Comparison of ENCODE assay signal across 17 cellular contexts in the genomic region with DNA sequence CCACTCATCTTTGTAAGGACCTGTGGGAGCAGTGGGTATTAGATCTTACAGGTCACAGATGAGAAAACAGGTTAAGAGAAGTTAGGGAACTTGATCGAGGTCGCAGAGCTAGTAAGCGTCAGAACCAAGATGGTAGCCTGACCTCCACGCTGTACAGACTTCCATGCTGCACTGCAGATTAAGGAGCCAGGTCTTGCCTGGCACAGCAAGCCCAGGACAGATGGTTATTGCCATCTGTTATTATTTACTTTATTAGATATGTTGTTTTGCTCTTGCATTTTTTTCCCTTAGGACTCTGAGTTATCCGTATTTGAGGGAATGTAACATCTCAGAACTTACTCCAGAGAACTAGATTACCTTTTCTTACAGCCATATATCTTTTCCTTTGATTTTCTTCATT.
DNase-seq lines count a peak whose midpoint lies in the region; ATAC-seq and TF ChIP-seq lines count a peak whose summit lies in the region.
"Had no signal": no experiment of that assay in that cellular context is flagged by ENCODE, and none has a peak within 500 bp of the region (broad histone marks: within the 10 kb centered on the region; RNA-seq: fewer than 3 reads in every experiment).

No MANE protein-coding gene starts in this region.

- H3K79me1 ChIP-seq in IMR-90 (ENCODE audit: low read depth in 1 of 2, low read length in 2 of 2) = no peaks in the 10 kb centered on the region

- no peaks in the 10 kb centered on the region for H3K27me3 ChIP-seq in IMR-90 (ENCODE audit: control insufficient read depth, insufficient read depth, low read length)
- H3K27me3 ChIP-seq in tibial nerve = no peaks in the 10 kb centered on the region
- H3K27me3 ChIP-seq: BLaER1 had no signal

- H4K8ac ChIP-seq in IMR-90 (ENCODE audit: low read depth in 2 of 2, low read length in 2 of 2) = no peak overlapping the region

- H3K4me3 ChIP-seq in IMR-90 (ENCODE audit: insufficient read depth, low read depth, low read length) = no peak overlapping the region
- no peak overlapping the region for H3K4me3 ChIP-seq in tibial nerve
- H3K4me3 ChIP-seq: BLaER1, GM12878 had no signal

- H3K36me3 ChIP-seq in IMR-90 (ENCODE audit: control insufficient read depth, insufficient read depth, low read length) = no peaks in the 10 kb centered on the region
- H3K36me3 ChIP-seq in tibial nerve = no peaks in the 10 kb centered on the region
- H3K36me3 ChIP-seq: BLaER1 had no signal

- H2BK20ac ChIP-seq in IMR-90 (ENCODE audit: low read depth, low read length) = peak overlapping the region; percentile 62

- no peak overlapping the region for H4K91ac ChIP-seq in IMR-90 (ENCODE audit: insufficient read depth, low read depth, low read length)

- TF ChIP-seq CTCF in IMR-90 (conservative IDR thresholded peaks at IDR 0.05; ENCODE audit: low read depth, low read length) (no peak), natural killer cell (IDR thresholded peaks at IDR 0.05) (no peak), tibial nerve (IDR thresholded peaks at IDR 0.05) (no peak)

- no peaks in the 10 kb centered on the region for H3K36me3 Mint-ChIP-seq in natural killer cell
- H3K36me3 Mint-ChIP-seq: CD14-positive monocyte; CD4-positive, alpha-beta memory T cell had no signal

- H3K4me2 ChIP-seq in IMR-90 (ENCODE audit: low read depth, low read length) = no peak overlapping the region
- H3K4me2 ChIP-seq: BLaER1 had no signal

- peak overlapping the region; percentile 8 for H2AFZ ChIP-seq in IMR-90 (replicated peaks; ENCODE audit: low read length, poor library complexity)

- H3K14ac ChIP-seq in IMR-90 (replicated peaks; ENCODE audit: low read depth, low read length) = no peak overlapping the region

- DNase-seq in NCI-H82 (lab: John Stamatoyannopoulos, UW) = peak; percentile 16
- no peak for DNase-seq in NCI-H82 treated with DMSO at 0.1 percent for 48 hours (lab: John Stamatoyannopoulos, UW; ENCODE audit: unreplicated experiment)
- no peak for DNase-seq in IMR-90
- peak; percentile 71 for DNase-seq in NCI-H2171 treated with DMSO at 0.1 percent for 48 hours (lab: John Stamatoyannopoulos, UW)
- DNase-seq in cerebellum (ENCODE audit: low spot score) = peak; percentile 35
- DNase-seq in SHP77 (lab: John Stamatoyannopoulos, UW) = no peak
- no peak for DNase-seq in natural killer cell
- DNase-seq in tibial nerve (ENCODE audit: low spot score in 2 of 2) = no peak
- DNase-seq: 8988T; Calu3; CD4-positive, alpha-beta memory T cell; DMS79 treated with DMSO at 0.1 percent for 48 hours; H9 had no signal

- TF ChIP-seq RAD21 in IMR-90 (IDR thresholded peaks at IDR 0.05; ENCODE audit: low read length) = no peak

- H4K5ac ChIP-seq in IMR-90 (ENCODE audit: low read depth, low read length) = peak overlapping the region; percentile 39; the same call in 1 of the 2 replicates

- H3K9me1 ChIP-seq in IMR-90 (ENCODE audit: insufficient read depth, low read length) = no peaks in the 10 kb centered on the region

- no peaks in the 10 kb centered on the region for H3K9me3 Mint-ChIP-seq in natural killer cell
- H3K9me3 Mint-ChIP-seq: H9 had no signal

- ATAC-seq in IMR-90 (ENCODE audit: low read depth) = no peak
- ATAC-seq in natural killer cell = no peak
- ATAC-seq: GM12878, HepG2 had no signal

- no peaks in the 10 kb centered on the region for H3K4me1 Mint-ChIP-seq in natural killer cell
- H3K4me1 Mint-ChIP-seq: CD14-positive monocyte had no signal

- no peak for TF ChIP-seq POLR2A in IMR-90 (IDR thresholded peaks at IDR 0.05; ENCODE audit: low read depth, low read length)
- TF ChIP-seq POLR2A in tibial nerve (IDR thresholded peaks at IDR 0.05) = no peak

- intact Hi-C loops in IMR-90 (cut with micrococcal nuclease) = no loop called here
- intact Hi-C loops in natural killer cell (cut with micrococcal nuclease) = no loop called here

- H3K9me3 ChIP-seq in IMR-90 (ENCODE audit: control insufficient read depth, insufficient read depth, low read length) (no peaks in the 10 kb centered on the region), tibial nerve (no peaks in the 10 kb centered on the region)
- H3K9me3 ChIP-seq: BLaER1 had no signal

- H3K27me3 Mint-ChIP-seq in natural killer cell (ENCODE audit: low read depth in 2 of 2) = peaks cover 0 to 3% of the 10 kb centered on the region in 2 donors

- H3K18ac ChIP-seq in IMR-90 (ENCODE audit: low read depth, low read length) = 0 out of 2 replicates have a peak overlapping the region, but pooled peaks have one; percentile 48

- H2AK9ac ChIP-seq in IMR-90 (replicated peaks; ENCODE audit: low read depth, low read length, poor library complexity) = no peak overlapping the region

- CTCF ChIA-PET in IMR-90 (lab: Yijun Ruan, JAX) = no interaction called here

- peak overlapping the region; percentile 17; the same call in 1 of the 2 replicates for H2AK5ac ChIP-seq in IMR-90 (ENCODE audit: low read depth, low read length)

- H3K27ac ChIP-seq in IMR-90 (ENCODE audit: insufficient read depth, low read length) = no peak overlapping the region
- H3K27ac ChIP-seq in tibial nerve = no peak overlapping the region
- H3K27ac ChIP-seq: BLaER1 had no signal

- POLR2A ChIA-PET in IMR-90 (lab: Charles Lee; ENCODE audit: unreplicated experiment) = no interaction called here

- no peak overlapping the region for H3K23ac ChIP-seq in IMR-90 (ENCODE audit: low read depth, low read length)

- H2BK120ac ChIP-seq in IMR-90 (ENCODE audit: low read depth, low read length) = peak overlapping the region; percentile 19; the same call in 1 of the 2 replicates

- peak overlapping the region; percentile 22 for H2BK5ac ChIP-seq in IMR-90 (ENCODE audit: low read depth, low read length, poor library complexity, severe bottlenecking)

- dilution Hi-C loops in IMR-90 (cut with HindIII; ENCODE audit: low sequenced_read_pairs, unreplicated experiment) = no loop called here

- H3K9ac ChIP-seq in IMR-90 (ENCODE audit: low read depth, low read length) = no peak overlapping the region
- H3K9ac ChIP-seq: BLaER1 had no signal

- no peaks in the 10 kb centered on the region for H4K20me1 ChIP-seq in IMR-90 (ENCODE audit: insufficient read depth, low read length)
- H4K20me1 ChIP-seq: BLaER1 had no signal

- H3K4me1 ChIP-seq in IMR-90 (ENCODE audit: control insufficient read depth, insufficient read depth, low read length) = peaks cover 3% of the 10 kb centered on the region; the same call in 1 of the 2 replicates
- no peaks in the 10 kb centered on the region for H3K4me1 ChIP-seq in tibial nerve
- H3K4me1 ChIP-seq: BLaER1 had no signal

- no TSS peak for BruUV-seq in IMR-90 (replicated peaks; lab: Mats Ljungman, UMichigan)

- in situ Hi-C loops in IMR-90 (cut with MboI; ENCODE audit: low sequenced_read_pairs) = no loop called here

- H3K4me3 Mint-ChIP-seq in natural killer cell = no peak overlapping the region
- H3K4me3 Mint-ChIP-seq: CD14-positive monocyte; CD4-positive, alpha-beta memory T cell; H9 had no signal

- H2BK15ac ChIP-seq in IMR-90 (ENCODE audit: low read depth, low read length) = 0 out of 3 replicates have a peak overlapping the region, but pooled peaks have one; percentile 58

- TF ChIP-seq EP300 in tibial nerve (IDR thresholded peaks at IDR 0.05) = no peak

- peak overlapping the region; percentile 40; the same call in 1 of the 2 replicates for H3K4ac ChIP-seq in IMR-90 (ENCODE audit: low read depth, low read length)

- H3K27ac Mint-ChIP-seq in natural killer cell = no peak overlapping the region
- H3K27ac Mint-ChIP-seq: CD4-positive, alpha-beta memory T cell; H9 had no signal

- no peak overlapping the region for H3K56ac ChIP-seq in IMR-90 (ENCODE audit: extremely low read depth, insufficient read depth, low read length)

- no CpG with 5 or more reads among the region's 5 CpGs for WGBS in IMR-90 (ENCODE audit: extremely low coverage in 2 of 2, insufficient read length in 1 of 2), 2 experiments
- WGBS in tibial nerve, 2 donors = 91 to 96% methylated on average over 5 of the region's 5 CpGs

TF ChIP-seq in IMR-90, 13 proteins besides CTCF, POLR2A, EP300 and RAD21:
- no peak for TF ChIP-seq MAZ (IDR thresholded peaks at IDR 0.05; ENCODE audit: borderline replicate concordance, low read depth, low read length)
- no peak for TF ChIP-seq MXI1 (IDR thresholded peaks at IDR 0.05; ENCODE audit: borderline replicate concordance, low read depth, low read length)
- TF ChIP-seq, protein P1, sequence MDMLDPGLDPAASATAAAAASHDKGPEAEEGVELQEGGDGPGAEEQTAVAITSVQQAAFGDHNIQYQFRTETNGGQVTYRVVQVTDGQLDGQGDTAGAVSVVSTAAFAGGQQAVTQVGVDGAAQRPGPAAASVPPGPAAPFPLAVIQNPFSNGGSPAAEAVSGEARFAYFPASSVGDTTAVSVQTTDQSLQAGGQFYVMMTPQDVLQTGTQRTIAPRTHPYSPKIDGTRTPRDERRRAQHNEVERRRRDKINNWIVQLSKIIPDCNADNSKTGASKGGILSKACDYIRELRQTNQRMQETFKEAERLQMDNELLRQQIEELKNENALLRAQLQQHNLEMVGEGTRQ (IDR thresholded peaks at IDR 0.05; ENCODE audit: low read depth, low read length) = no peak
- no peak for TF ChIP-seq CHD1 (IDR thresholded peaks at IDR 0.05; ENCODE audit: low read depth, low read length)
- TF ChIP-seq FOS (IDR thresholded peaks at IDR 0.05; ENCODE audit: low read depth, low read length) = no peak
- no peak for TF ChIP-seq RFX5 (IDR thresholded peaks at IDR 0.05; ENCODE audit: low read depth, low read length)
- no peak for TF ChIP-seq NFE2L2 (IDR thresholded peaks at IDR 0.05; ENCODE audit: low read depth, low read length)
- no peak for TF ChIP-seq BHLHE40 (IDR thresholded peaks at IDR 0.05; ENCODE audit: low read depth, low read length)
- TF ChIP-seq, protein P2, sequence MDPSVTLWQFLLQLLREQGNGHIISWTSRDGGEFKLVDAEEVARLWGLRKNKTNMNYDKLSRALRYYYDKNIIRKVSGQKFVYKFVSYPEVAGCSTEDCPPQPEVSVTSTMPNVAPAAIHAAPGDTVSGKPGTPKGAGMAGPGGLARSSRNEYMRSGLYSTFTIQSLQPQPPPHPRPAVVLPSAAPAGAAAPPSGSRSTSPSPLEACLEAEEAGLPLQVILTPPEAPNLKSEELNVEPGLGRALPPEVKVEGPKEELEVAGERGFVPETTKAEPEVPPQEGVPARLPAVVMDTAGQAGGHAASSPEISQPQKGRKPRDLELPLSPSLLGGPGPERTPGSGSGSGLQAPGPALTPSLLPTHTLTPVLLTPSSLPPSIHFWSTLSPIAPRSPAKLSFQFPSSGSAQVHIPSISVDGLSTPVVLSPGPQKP (IDR thresholded peaks at IDR 0.05; ENCODE audit: borderline replicate concordance, low read depth, low read length) = no peak
- no peak for TF ChIP-seq SMC3 (IDR thresholded peaks at IDR 0.05; ENCODE audit: low read depth, low read length)
- no peak for TF ChIP-seq CEBPB (IDR thresholded peaks at IDR 0.05; ENCODE audit: low read depth, low read length)
- no peak for TF ChIP-seq RCOR1 (IDR thresholded peaks at IDR 0.05; ENCODE audit: insufficient replicate concordance, low read length)

Comparison
In these comparisons a context has a peak if more than half of its experiments do, and no peak if none do; other contexts are left out.
1. DNase-seq: peak in NCI-H82 (single experiment), NCI-H2171 treated with DMSO at 0.1 percent for 48 hours (single experiment) and cerebellum (single experiment); none in NCI-H82 treated with DMSO at 0.1 percent for 48 hours (single experiment), IMR-90 (single experiment), SHP77 (0 of 2), natural killer cell (single experiment) and tibial nerve (0 of 2).